Comparison of ENCODE assay signal across 15 cellular contexts in genomic region chr11:124193221-124193945, GRCh38. TPM values are rescaled to one million over a fixed set of nuclear protein-coding genes. Genes with fewer than 3 reads are reported as not detected.
DNase-seq lines count a peak whose midpoint lies in the region; ATAC-seq and TF ChIP-seq lines count a peak whose summit lies in the region.
"Had no signal": no experiment of that assay in that cellular context is flagged by ENCODE, and none has a peak within 500 bp of the region (broad histone marks: within the 10 kb centered on the region; RNA-seq: fewer than 3 reads in every experiment).

No MANE protein-coding gene starts in this region.

- H3K4me1 ChIP-seq in ascending aorta (peaks cover 0 to 5% of the 10 kb centered on the region in 2 donors), subcutaneous abdominal adipose tissue (ENCODE audit: control insufficient read depth in 5 of 5, insufficient read depth in 5 of 5, low read length in 5 of 5) (peaks cover 0 to 5% (median 3%) of the 10 kb centered on the region in 5 donors)
- H3K4me1 ChIP-seq: psoas muscle had no signal

- H3K27me3 ChIP-seq in ascending aorta (no peaks in the 10 kb centered on the region), subcutaneous abdominal adipose tissue (ENCODE audit: control insufficient read depth in 5 of 5, insufficient read depth in 4 of 5, low read length in 5 of 5) (peaks cover 0 to 3% (median 0%) of the 10 kb centered on the region in 5 donors)

- DNase-seq in ascending aorta (ENCODE audit: low spot score in 2 of 2) (no peak), NCI-H2196 treated with DMSO at 0.1 percent for 48 hours (lab: John Stamatoyannopoulos, UW; ENCODE audit: unreplicated experiment) (no peak), islet precursor cell (no peak), HuH-7.5 (ENCODE audit: low spot score) (no peak)
- DNase-seq: activated T-cell treated with anti-CD3 and anti-CD28 coated beads for 4 hours, Calu3, endodermal cell, NCI-H2107, psoas muscle had no signal

- H3K9ac ChIP-seq in subcutaneous abdominal adipose tissue (ENCODE audit: low read length in 5 of 5): no peak overlapping the region
- H3K9ac ChIP-seq: KMS-11 had no signal

- ATAC-seq in GM21515 (IDR thresholded peaks at IDR 0.05; ENCODE audit: unreplicated experiment): peak; percentile 61
- ATAC-seq in HG03139 (IDR thresholded peaks at IDR 0.05; ENCODE audit: unreplicated experiment): peak; percentile 81
- ATAC-seq in GM21447 (IDR thresholded peaks at IDR 0.05; ENCODE audit: unreplicated experiment): no peak
- ATAC-seq: psoas muscle had no signal

- intact Hi-C loops in ascending aorta (cut with DNase I): no loop called here

- no peaks in the 10 kb centered on the region for H3K9me3 ChIP-seq in ascending aorta
- no peaks in the 10 kb centered on the region for H3K9me3 ChIP-seq in subcutaneous abdominal adipose tissue (ENCODE audit: control insufficient read depth in 5 of 5, low read length in 5 of 5)
- H3K9me3 ChIP-seq: psoas muscle had no signal

- no peak for TF ChIP-seq CTCF in ascending aorta (IDR thresholded peaks at IDR 0.05)

- H3K4me3 ChIP-seq in ascending aorta (peak overlapping the region in 1 of 2 donors; percentile 23), subcutaneous abdominal adipose tissue (ENCODE audit: low read depth in 1 of 5, low read length in 5 of 5) (no peak overlapping the region)
- H3K4me3 ChIP-seq: psoas muscle had no signal

- H3K27ac ChIP-seq in ascending aorta (peak overlapping the region; percentile 73 to 79), subcutaneous abdominal adipose tissue (ENCODE audit: low read depth, low read length) (peak overlapping the region; percentile 5)
- H3K27ac ChIP-seq: KMS-11, psoas muscle had no signal

- H3K36me3 ChIP-seq in ascending aorta (no peaks in the 10 kb centered on the region), subcutaneous abdominal adipose tissue (ENCODE audit: control insufficient read depth in 5 of 5, insufficient read depth in 5 of 5, low read length in 5 of 5) (no peaks in the 10 kb centered on the region)

RNA-seq across cellular contexts. Expression of gene OR10D3, which starts 10.2 kb away (rescaled TPM):
- total RNA-seq in ascending aorta: not detected
- total RNA-seq: Calu3, mononuclear cell, psoas muscle had no signal

RNA-seq across cellular contexts. Expression of gene OR8G1, which starts 47.5 kb away (rescaled TPM):
- total RNA-seq in ascending aorta: not detected
- total RNA-seq: Calu3, psoas muscle had no signal
